8 cellular contexts compared by ENCODE assay signal in genomic region chr1:173868266-173869107, GRCh38. TPM values are rescaled to one million over a fixed set of nuclear protein-coding genes. Genes with fewer than 3 reads are reported as not detected.
DNase-seq lines count a peak whose midpoint lies in the region; ATAC-seq, FAIRE-seq and TF ChIP-seq lines count a peak whose summit lies in the region.

TSS of gene ZBTB37 (plus strand) at chr1:173868380. CDS start at chr1:173870226, 1,846 bp downstream.

- H3K4me2 ChIP-seq in GM23248 (ENCODE audit: unreplicated experiment) = peak within 1 kb of the TSS; percentile 98
- H3K4me2 ChIP-seq in neural cell (ENCODE audit: low read length) = peak within 1 kb of the TSS; percentile 54

- H3K9ac ChIP-seq in GM23248 (peak within 1 kb of the TSS; percentile 94), neural cell (ENCODE audit: low read length) (peak within 1 kb of the TSS; percentile 95)

- H3K9me3 Mint-ChIP-seq in stimulated activated naive CD8-positive, alpha-beta T cell treated with anti-CD3 and anti-CD28 coated beads, Interleukin-15, amount 100 ng/mL, for 72 hours = no peaks in the 10 kb centered on the region

- no peaks in the 10 kb centered on the region for H3K9me2 ChIP-seq in GM23248 (ENCODE audit: insufficient read depth)
- H3K9me2 ChIP-seq in neural cell (ENCODE audit: insufficient read depth, low read length) = no peaks in the 10 kb centered on the region

- DNase-seq in DMS153 treated with DMSO at 0.1 percent for 48 hours (lab: John Stamatoyannopoulos, UW; ENCODE audit: unreplicated experiment) (peak; percentile 94), GM23248 (peak; percentile 74), Kasumi-1 (lab: John Stamatoyannopoulos, UW) (peak; percentile 87 to 88), RCC 7860 (ENCODE audit: low spot score) (peak; percentile 63), activated T-helper 1 cell treated with Interleukin-2 at 50 U/mL for 16 hours (ENCODE audit: low read depth) (peak; percentile 85), fibroblast of mammary gland (ENCODE audit: low read depth) (no peak)
- DNase-seq in stimulated activated naive CD8-positive, alpha-beta T cell treated with anti-CD3 and anti-CD28 coated beads, Interleukin-15, amount 100 ng/mL, for 72 hours = peak; percentile 97

- H3F3A ChIP-seq in GM23248 (ENCODE audit: insufficient read depth) (peaks cover 55% of the 10 kb centered on the region), neural cell (ENCODE audit: insufficient read depth, low read length, poor library complexity, severe bottlenecking) (peaks cover 7% of the 10 kb centered on the region)

- 2% methylated on average over 29 to 54 of the region's 54 CpGs for WGBS in GM23248 (ENCODE audit: low coverage in 1 of 2, low lambda C conversion rate in 2 of 2, missing lambda C conversion rate in 2 of 2), 2 experiments

- peak within 1 kb of the TSS; percentile 98 to 100 for H3K27ac Mint-ChIP-seq in stimulated activated naive CD8-positive, alpha-beta T cell treated with anti-CD3 and anti-CD28 coated beads, Interleukin-15, amount 100 ng/mL, for 72 hours

- in situ Hi-C loops in GM23248 (cut with MboI) = no loop called here

- H3K4me3 Mint-ChIP-seq in stimulated activated naive CD8-positive, alpha-beta T cell treated with anti-CD3 and anti-CD28 coated beads, Interleukin-15, amount 100 ng/mL, for 72 hours = peak within 1 kb of the TSS; percentile 93 to 100

- H4K20me1 ChIP-seq in GM23248 (ENCODE audit: insufficient read depth) (peaks cover 19% of the 10 kb centered on the region), neural cell (ENCODE audit: insufficient read depth) (no peaks in the 10 kb centered on the region)

- TF ChIP-seq EP300 in neural cell (conservative IDR thresholded peaks at IDR 0.05; ENCODE audit: poor library complexity, severe bottlenecking) = no peak

- H3K4me1 ChIP-seq in GM23248 (ENCODE audit: insufficient read depth) = peaks cover 26% of the 10 kb centered on the region; the same call in 1 of the 2 replicates

- no peak for FAIRE-seq in RCC 7860 (lab: Jason Lieb, UNC)

- TF ChIP-seq RAD21 in neural cell (conservative IDR thresholded peaks at IDR 0.05) = peak; percentile 14

- ATAC-seq in stimulated activated naive CD8-positive, alpha-beta T cell treated with anti-CD3 and anti-CD28 coated beads, Interleukin-15, amount 100 ng/mL, for 72 hours = peak; percentile 83

- H3K36me3 ChIP-seq in GM23248 (ENCODE audit: low read depth) (peaks cover 45% of the 10 kb centered on the region), neural cell (ENCODE audit: insufficient read depth, low read length) (peaks cover 6% of the 10 kb centered on the region)

- H3K79me2 ChIP-seq in GM23248 (ENCODE audit: insufficient read depth) (peaks cover 53% of the 10 kb centered on the region), neural cell (replicated peaks; ENCODE audit: insufficient read depth, low read length) (peaks cover 27% of the 10 kb centered on the region)

- H3K27me3 ChIP-seq in GM23248 (replicated peaks; ENCODE audit: insufficient read depth) (no peaks in the 10 kb centered on the region), neural cell (ENCODE audit: insufficient read depth, low read depth, low read length) (no peaks in the 10 kb centered on the region)

- H3K4me3 ChIP-seq in GM23248 (peak within 1 kb of the TSS; percentile 93), fibroblast of mammary gland (ENCODE audit: control insufficient read depth, low read depth, low read length) (peak within 1 kb of the TSS; percentile 98), neural cell (ENCODE audit: low read length) (peak within 1 kb of the TSS; percentile 93)

- H2AFZ ChIP-seq in GM23248 (peak within 1 kb of the TSS; percentile 85), neural cell (ENCODE audit: low read depth, low read length) (peak within 1 kb of the TSS; percentile 84)

- H3K27me3 Mint-ChIP-seq in stimulated activated naive CD8-positive, alpha-beta T cell treated with anti-CD3 and anti-CD28 coated beads, Interleukin-15, amount 100 ng/mL, for 72 hours = no peaks in the 10 kb centered on the region

- H3K9me3 ChIP-seq in GM23248 (ENCODE audit: low read depth) (no peaks in the 10 kb centered on the region), neural cell (ENCODE audit: low read length) (no peaks in the 10 kb centered on the region)

- peaks cover 61% of the 10 kb centered on the region for H3K4me1 Mint-ChIP-seq in stimulated activated naive CD8-positive, alpha-beta T cell treated with anti-CD3 and anti-CD28 coated beads, Interleukin-15, amount 100 ng/mL, for 72 hours

- H3K27ac ChIP-seq in GM23248 (peak within 1 kb of the TSS; percentile 85), neural cell (ENCODE audit: low read length) (peak within 1 kb of the TSS; percentile 91)

- TF ChIP-seq CTCF in fibroblast of mammary gland (conservative IDR thresholded peaks at IDR 0.05; ENCODE audit: control insufficient read depth, insufficient read depth, low read depth, low read length) (no peak), neural cell (IDR thresholded peaks at IDR 0.05; ENCODE audit: poor library complexity, severe bottlenecking) (no peak)

TF ChIP-seq in neural cell, 6 proteins besides CTCF, POLR2A, EP300 and RAD21:
- no peak for TF ChIP-seq MXI1 (conservative IDR thresholded peaks at IDR 0.05; ENCODE audit: poor library complexity, severe bottlenecking)
- no peak for TF ChIP-seq REST (IDR thresholded peaks at IDR 0.05; ENCODE audit: borderline replicate concordance)
- TF ChIP-seq POLR2AphosphoS5 (IDR thresholded peaks at IDR 0.05) = no peak
- TF ChIP-seq SMC3 (conservative IDR thresholded peaks at IDR 0.05; ENCODE audit: poor library complexity) = no peak
- TF ChIP-seq TAF1 (IDR thresholded peaks at IDR 0.05; ENCODE audit: low read depth) = no peak
- TF ChIP-seq EZH2 (IDR thresholded peaks at IDR 0.05; ENCODE audit: borderline replicate concordance, insufficient read depth, low read length, poor library complexity, severe bottlenecking) = no peak

RNA-seq across cellular contexts. Expression of gene ZBTB37, which starts in this region (rescaled TPM):
- total RNA-seq in GM23248 (2014; rRNA removed; shearing (Covaris generic)) = 4.2 and 5.6 TPM in 2 replicates
- 0.90 and 0.96 TPM in 2 replicates for polyA plus RNA-seq in GM23248 (2016; fragmentation: Nextera tagmentation; extraction: Ambion mirVana)
- 14.3 and 14.6 TPM in 2 replicates for polyA plus RNA-seq in neural cell
- 50.9 and 61.7 TPM in 2 replicates for polyA minus RNA-seq in neural cell
